Comparison of ENCODE assay signal across 1 cellular context in the genomic region with DNA sequence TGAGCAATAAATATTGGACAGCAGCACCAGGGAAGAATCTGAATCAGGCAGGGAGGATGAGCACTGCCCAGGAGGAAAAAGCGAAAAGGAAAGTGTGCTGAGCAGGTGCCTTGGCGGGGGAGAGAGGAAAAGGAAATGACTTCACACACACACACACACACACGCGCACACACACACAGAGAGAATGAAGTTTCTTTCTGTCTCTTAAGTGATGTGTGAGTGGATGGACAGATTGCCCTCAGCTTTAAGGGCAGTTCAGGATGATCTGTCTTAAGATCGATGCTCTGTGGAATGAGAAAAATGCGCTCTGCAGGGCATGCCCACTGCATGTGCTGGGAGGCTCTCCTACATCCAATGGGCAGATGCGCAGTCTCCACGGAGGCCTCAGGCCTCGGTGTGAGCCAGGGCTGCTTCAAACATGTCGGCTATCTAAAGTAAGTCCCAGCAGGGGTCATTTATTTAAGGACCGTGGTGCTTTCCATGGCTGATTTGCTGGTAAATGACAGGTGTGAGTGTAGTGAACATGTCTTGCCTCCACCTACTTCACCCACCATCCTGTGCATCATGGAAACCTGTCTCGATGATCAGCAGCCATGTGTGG.
TF ChIP-seq lines count a peak whose summit lies in the region.

No MANE protein-coding gene starts in this region.

TF ChIP-seq in HepG2, 621 proteins besides CTCF, POLR2A, EP300 and RAD21 (continued from another document and continues in another):
- TF ChIP-seq RFX3 (CRISPR knock-in tag; IDR thresholded peaks at IDR 0.05) (no peak), MAFF (IDR thresholded peaks at IDR 0.05; ENCODE audit: low read depth, low read length) (no peak), CREM (IDR thresholded peaks at IDR 0.05) (peak; percentile 88), CREM (CRISPR knock-in tag; IDR thresholded peaks at IDR 0.05) (no peak), ZNF562 (CRISPR knock-in tag; IDR thresholded peaks at IDR 0.05; ENCODE audit: borderline replicate concordance) (no peak), CERS6 (CRISPR knock-in tag; IDR thresholded peaks at IDR 0.05) (no peak), KDM6A (CRISPR knock-in tag; IDR thresholded peaks at IDR 0.05; ENCODE audit: low read depth) (no peak), GFI1 (CRISPR knock-in tag; IDR thresholded peaks at IDR 0.05; ENCODE audit: borderline replicate concordance) (0 out of 2 replicates have a peak, but pooled peaks have one; percentile 1), SIN3B (IDR thresholded peaks at IDR 0.05; ENCODE audit: low read length) (no peak), CBX2 (IDR thresholded peaks at IDR 0.05; ENCODE audit: low read depth, low read length) (no peak), CBX2 (CRISPR knock-in tag; IDR thresholded peaks at IDR 0.05; ENCODE audit: low read depth) (no peak), BCL6 (CRISPR knock-in tag; IDR thresholded peaks at IDR 0.05) (no peak), IRF2 (CRISPR knock-in tag; IDR thresholded peaks at IDR 0.05) (peak; percentile 76), ZNF788 (CRISPR knock-in tag; IDR thresholded peaks at IDR 0.05; ENCODE audit: borderline replicate concordance) (no peak), SPEN (CRISPR knock-in tag; IDR thresholded peaks at IDR 0.05; ENCODE audit: low read depth) (0 out of 2 replicates have a peak, but pooled peaks have one; percentile 18), HNF1B (CRISPR knock-in tag; IDR thresholded peaks at IDR 0.05) (peak; percentile 62; the same call in 1 of the 2 replicates), NR2C2 (CRISPR knock-in tag; IDR thresholded peaks at IDR 0.05; ENCODE audit: borderline replicate concordance) (peak; percentile 42; the same call in 1 of the 2 replicates), BCLAF1 (IDR thresholded peaks at IDR 0.05) (no peak), ZNF552 (CRISPR knock-in tag; IDR thresholded peaks at IDR 0.05; ENCODE audit: borderline replicate concordance) (no peak), DNMT3B (CRISPR knock-in tag; conservative IDR thresholded peaks at IDR 0.05) (0 out of 2 replicates have a peak, but pooled peaks have one; percentile 51), GTF3A (CRISPR knock-in tag; conservative IDR thresholded peaks at IDR 0.05) (no peak), ZNF281 (CRISPR knock-in tag; IDR thresholded peaks at IDR 0.05; ENCODE audit: borderline replicate concordance) (no peak), KDM5A (IDR thresholded peaks at IDR 0.05; ENCODE audit: borderline replicate concordance, low read length) (no peak), AGO2 (optimal IDR thresholded peaks at IDR 0.05; ENCODE audit: low read depth, low read length) (peak; percentile 24), ELF3 (CRISPR knock-in tag; IDR thresholded peaks at IDR 0.05) (peak; percentile 62; the same call in 1 of the 2 replicates), ZMYM4 (CRISPR knock-in tag; IDR thresholded peaks at IDR 0.05) (0 out of 2 replicates have a peak, but pooled peaks have one; percentile 54), HNRNPK (IDR thresholded peaks at IDR 0.05; ENCODE audit: low read depth, low read length, poor library complexity, severe bottlenecking) (no peak), ZNF605 (CRISPR knock-in tag; IDR thresholded peaks at IDR 0.05) (no peak), ZNF549 (CRISPR knock-in tag; IDR thresholded peaks at IDR 0.05) (no peak), GLI4 (CRISPR knock-in tag; IDR thresholded peaks at IDR 0.05; ENCODE audit: borderline replicate concordance) (no peak), ZNF501 (CRISPR knock-in tag; IDR thresholded peaks at IDR 0.05) (no peak), MTERF4 (CRISPR knock-in tag; IDR thresholded peaks at IDR 0.05) (0 out of 2 replicates have a peak, but pooled peaks have one; percentile 50), ZNF629 (CRISPR knock-in tag; conservative IDR thresholded peaks at IDR 0.05) (0 out of 2 replicates have a peak, but pooled peaks have one; percentile 39), ZNF207 (IDR thresholded peaks at IDR 0.05; ENCODE audit: borderline replicate concordance) (no peak)
- TF ChIP-seq, protein P1, sequence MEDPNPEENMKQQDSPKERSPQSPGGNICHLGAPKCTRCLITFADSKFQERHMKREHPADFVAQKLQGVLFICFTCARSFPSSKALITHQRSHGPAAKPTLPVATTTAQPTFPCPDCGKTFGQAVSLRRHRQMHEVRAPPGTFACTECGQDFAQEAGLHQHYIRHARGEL (CRISPR knock-in tag; IDR thresholded peaks at IDR 0.05): no peak
- TF ChIP-seq, protein P2, sequence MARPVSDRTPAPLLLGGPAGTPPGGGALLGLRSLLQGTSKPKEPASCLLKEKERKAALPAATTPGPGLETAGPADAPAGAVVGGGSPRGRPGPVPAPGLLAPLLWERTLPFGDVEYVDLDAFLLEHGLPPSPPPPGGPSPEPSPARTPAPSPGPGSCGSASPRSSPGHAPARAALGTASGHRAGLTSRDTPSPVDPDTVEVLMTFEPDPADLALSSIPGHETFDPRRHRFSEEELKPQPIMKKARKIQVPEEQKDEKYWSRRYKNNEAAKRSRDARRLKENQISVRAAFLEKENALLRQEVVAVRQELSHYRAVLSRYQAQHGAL (CRISPR knock-in tag; IDR thresholded peaks at IDR 0.05; ENCODE audit: not compliant biosample characterization): no peak
- TF ChIP-seq, protein P3, sequence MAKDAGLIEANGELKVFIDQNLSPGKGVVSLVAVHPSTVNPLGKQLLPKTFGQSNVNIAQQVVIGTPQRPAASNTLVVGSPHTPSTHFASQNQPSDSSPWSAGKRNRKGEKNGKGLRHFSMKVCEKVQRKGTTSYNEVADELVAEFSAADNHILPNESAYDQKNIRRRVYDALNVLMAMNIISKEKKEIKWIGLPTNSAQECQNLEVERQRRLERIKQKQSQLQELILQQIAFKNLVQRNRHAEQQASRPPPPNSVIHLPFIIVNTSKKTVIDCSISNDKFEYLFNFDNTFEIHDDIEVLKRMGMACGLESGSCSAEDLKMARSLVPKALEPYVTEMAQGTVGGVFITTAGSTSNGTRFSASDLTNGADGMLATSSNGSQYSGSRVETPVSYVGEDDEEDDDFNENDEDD (CRISPR knock-in tag; IDR thresholded peaks at IDR 0.05; ENCODE audit: borderline replicate concordance): peak; percentile 51; the same call in 1 of the 2 replicates
- TF ChIP-seq, protein P4, sequence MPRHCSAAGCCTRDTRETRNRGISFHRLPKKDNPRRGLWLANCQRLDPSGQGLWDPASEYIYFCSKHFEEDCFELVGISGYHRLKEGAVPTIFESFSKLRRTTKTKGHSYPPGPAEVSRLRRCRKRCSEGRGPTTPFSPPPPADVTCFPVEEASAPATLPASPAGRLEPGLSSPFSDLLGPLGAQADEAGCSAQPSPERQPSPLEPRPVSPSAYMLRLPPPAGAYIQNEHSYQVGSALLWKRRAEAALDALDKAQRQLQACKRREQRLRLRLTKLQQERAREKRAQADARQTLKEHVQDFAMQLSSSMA (CRISPR knock-in tag; IDR thresholded peaks at IDR 0.05): no peak
- TF ChIP-seq, protein P5, sequence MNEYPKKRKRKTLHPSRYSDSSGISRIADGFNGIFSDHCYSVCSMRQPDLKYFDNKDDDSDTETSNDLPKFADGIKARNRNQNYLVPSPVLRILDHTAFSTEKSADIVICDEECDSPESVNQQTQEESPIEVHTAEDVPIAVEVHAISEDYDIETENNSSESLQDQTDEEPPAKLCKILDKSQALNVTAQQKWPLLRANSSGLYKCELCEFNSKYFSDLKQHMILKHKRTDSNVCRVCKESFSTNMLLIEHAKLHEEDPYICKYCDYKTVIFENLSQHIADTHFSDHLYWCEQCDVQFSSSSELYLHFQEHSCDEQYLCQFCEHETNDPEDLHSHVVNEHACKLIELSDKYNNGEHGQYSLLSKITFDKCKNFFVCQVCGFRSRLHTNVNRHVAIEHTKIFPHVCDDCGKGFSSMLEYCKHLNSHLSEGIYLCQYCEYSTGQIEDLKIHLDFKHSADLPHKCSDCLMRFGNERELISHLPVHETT (CRISPR knock-in tag; conservative IDR thresholded peaks at IDR 0.05): no peak
- TF ChIP-seq, protein P6, sequence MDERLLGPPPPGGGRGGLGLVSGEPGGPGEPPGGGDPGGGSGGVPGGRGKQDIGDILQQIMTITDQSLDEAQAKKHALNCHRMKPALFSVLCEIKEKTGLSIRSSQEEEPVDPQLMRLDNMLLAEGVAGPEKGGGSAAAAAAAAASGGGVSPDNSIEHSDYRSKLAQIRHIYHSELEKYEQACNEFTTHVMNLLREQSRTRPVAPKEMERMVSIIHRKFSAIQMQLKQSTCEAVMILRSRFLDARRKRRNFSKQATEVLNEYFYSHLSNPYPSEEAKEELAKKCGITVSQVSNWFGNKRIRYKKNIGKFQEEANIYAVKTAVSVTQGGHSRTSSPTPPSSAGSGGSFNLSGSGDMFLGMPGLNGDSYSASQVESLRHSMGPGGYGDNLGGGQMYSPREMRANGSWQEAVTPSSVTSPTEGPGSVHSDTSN (CRISPR knock-in tag; IDR thresholded peaks at IDR 0.05): 0 out of 2 replicates have a peak, but pooled peaks have one; percentile 17
- TF ChIP-seq, protein P7, sequence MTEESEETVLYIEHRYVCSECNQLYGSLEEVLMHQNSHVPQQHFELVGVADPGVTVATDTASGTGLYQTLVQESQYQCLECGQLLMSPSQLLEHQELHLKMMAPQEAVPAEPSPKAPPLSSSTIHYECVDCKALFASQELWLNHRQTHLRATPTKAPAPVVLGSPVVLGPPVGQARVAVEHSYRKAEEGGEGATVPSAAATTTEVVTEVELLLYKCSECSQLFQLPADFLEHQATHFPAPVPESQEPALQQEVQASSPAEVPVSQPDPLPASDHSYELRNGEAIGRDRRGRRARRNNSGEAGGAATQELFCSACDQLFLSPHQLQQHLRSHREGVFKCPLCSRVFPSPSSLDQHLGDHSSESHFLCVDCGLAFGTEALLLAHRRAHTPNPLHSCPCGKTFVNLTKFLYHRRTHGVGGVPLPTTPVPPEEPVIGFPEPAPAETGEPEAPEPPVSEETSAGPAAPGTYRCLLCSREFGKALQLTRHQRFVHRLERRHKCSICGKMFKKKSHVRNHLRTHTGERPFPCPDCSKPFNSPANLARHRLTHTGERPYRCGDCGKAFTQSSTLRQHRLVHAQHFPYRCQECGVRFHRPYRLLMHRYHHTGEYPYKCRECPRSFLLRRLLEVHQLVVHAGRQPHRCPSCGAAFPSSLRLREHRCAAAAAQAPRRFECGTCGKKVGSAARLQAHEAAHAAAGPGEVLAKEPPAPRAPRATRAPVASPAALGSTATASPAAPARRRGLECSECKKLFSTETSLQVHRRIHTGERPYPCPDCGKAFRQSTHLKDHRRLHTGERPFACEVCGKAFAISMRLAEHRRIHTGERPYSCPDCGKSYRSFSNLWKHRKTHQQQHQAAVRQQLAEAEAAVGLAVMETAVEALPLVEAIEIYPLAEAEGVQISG (CRISPR knock-in tag; IDR thresholded peaks at IDR 0.05): peak; percentile 61
